ENCODE assay signal across 8 cellular contexts in genomic region chr3:146250449-146251382, GRCh38. TPM values are rescaled to one million over a fixed set of nuclear protein-coding genes. Genes with fewer than 3 reads are reported as not detected.
DNase-seq lines count a peak whose midpoint lies in the region; ATAC-seq and TF ChIP-seq lines count a peak whose summit lies in the region.

PLSCR4 (minus strand) TSS chr3:146251105; CDS start chr3:146222071, 29,034 bp downstream.

- TF ChIP-seq CTCF in RWPE1 (conservative IDR thresholded peaks at IDR 0.05; ENCODE audit: low read depth) (no peak), gastrocnemius medialis (IDR thresholded peaks at IDR 0.05 in 4 of 5, conservative IDR thresholded peaks at IDR 0.05 in 1 of 5) (no peak)

- POLR2A ChIA-PET in RWPE1 (lab: Yijun Ruan, JAX; ENCODE audit: low non-redundant PET): no interaction called here

- ATAC-seq in HG02798 (IDR thresholded peaks at IDR 0.05; ENCODE audit: poor library complexity, unreplicated experiment) (peak; percentile 61), gastrocnemius medialis (peak; percentile 68 to 73)

- peaks cover 52% of the 10 kb centered on the region for H3K27me3 Mint-ChIP-seq in activated T-cell treated with anti-CD3 and anti-CD28 coated beads, Interleukin-2, amount 50 U/mL, for 24 hours
- peaks cover 2% of the 10 kb centered on the region in 3 donors for H3K27me3 Mint-ChIP-seq in immature natural killer cell (ENCODE audit: low read depth in 3 of 3)

- H3K36me3 Mint-ChIP-seq in activated T-cell treated with anti-CD3 and anti-CD28 coated beads, Interleukin-2, amount 50 U/mL, for 24 hours (ENCODE audit: low read depth): no peaks in the 10 kb centered on the region
- no peaks in the 10 kb centered on the region for H3K36me3 Mint-ChIP-seq in immature natural killer cell

- no peaks in the 10 kb centered on the region for H3K27me3 ChIP-seq in gastrocnemius medialis

- peaks cover 0 to 4% of the 10 kb centered on the region in 2 donors for H3K4me1 ChIP-seq in gastrocnemius medialis

- peak in 1 of 2 donors; percentile 29 for TF ChIP-seq POLR2A in gastrocnemius medialis (IDR thresholded peaks at IDR 0.05)

- no peaks in the 10 kb centered on the region for H3K9me3 ChIP-seq in gastrocnemius medialis

- in situ Hi-C loops in gastrocnemius medialis (cut with MboI; ENCODE audit: low sequenced_read_pairs in 4 of 4): no loop called here

- H3K27ac ChIP-seq in RWPE1: peak within 1 kb of the TSS; percentile 87
- H3K27ac ChIP-seq in gastrocnemius medialis: peak within 1 kb of the TSS; percentile 63 to 80 (median 74)

- peaks cover 3% of the 10 kb centered on the region for H3K9me3 Mint-ChIP-seq in activated T-cell treated with anti-CD3 and anti-CD28 coated beads, Interleukin-2, amount 50 U/mL, for 24 hours
- H3K9me3 Mint-ChIP-seq in immature natural killer cell: peaks cover 0 to 10% (median 0%) of the 10 kb centered on the region in 6 donors

- peak within 1 kb of the TSS; percentile 65 for H3K4me3 Mint-ChIP-seq in activated T-cell treated with anti-CD3 and anti-CD28 coated beads, Interleukin-2, amount 50 U/mL, for 24 hours
- H3K4me3 Mint-ChIP-seq in immature natural killer cell: peak within 1 kb of the TSS; percentile 69 to 82 (median 78)

- no peak within 1 kb of the TSS for H3K27ac Mint-ChIP-seq in activated T-cell treated with anti-CD3 and anti-CD28 coated beads, Interleukin-2, amount 50 U/mL, for 24 hours
- no peak within 1 kb of the TSS for H3K27ac Mint-ChIP-seq in immature natural killer cell

- H3K4me3 ChIP-seq in gastrocnemius medialis: peak within 1 kb of the TSS; percentile 65 to 74 (median 68)

- intact Hi-C loops in gastrocnemius medialis (cut with DNase I; ENCODE audit: low total_unique reads): no loop called here

- no peak for DNase-seq in activated T-cell treated with anti-CD3 and anti-CD28 coated beads, Interleukin-2, amount 50 U/mL, for 24 hours
- DNase-seq in activated T-cell treated with anti-CD3 and anti-CD28 coated beads for 4 hours (no peak), RWPE1 (ENCODE audit: low spot score) (peak; percentile 36), cerebellum (ENCODE audit: low spot score) (peak; percentile 20), immature natural killer cell (no peak), gastrocnemius medialis (peak; percentile 26 to 38), cerebellar nuclear complex (lab: John Stamatoyannopoulos, UW) (no peak)

- CTCF ChIA-PET in RWPE1 (lab: Yijun Ruan, JAX): no interaction called here

- H3K4me1 Mint-ChIP-seq in activated T-cell treated with anti-CD3 and anti-CD28 coated beads, Interleukin-2, amount 50 U/mL, for 24 hours (ENCODE audit: low read depth): peaks cover 4% of the 10 kb centered on the region
- peaks cover 3 to 6% of the 10 kb centered on the region in 2 donors for H3K4me1 Mint-ChIP-seq in immature natural killer cell

- H3K36me3 ChIP-seq in gastrocnemius medialis: no peaks in the 10 kb centered on the region

RNA-seq across cellular contexts. Expression of gene PLSCR4, which starts in this region (rescaled TPM):
- 13.4 TPM for total RNA-seq in cerebellum
- polyA plus RNA-seq in immature natural killer cell: under 1 TPM in 1 of 3 donors, not detected in 2; 0.41 TPM
- 10 to 100 TPM in 2 of 4 donors, 1 to 10 TPM in 2; 6.3 to 16.8 (median 9.5) TPM for total RNA-seq in gastrocnemius medialis

Comparison
In these comparisons a context has a peak if more than half of its experiments do, and no peak if none do; other contexts are left out.
1. DNase-seq: peak in RWPE1 (single experiment), cerebellum (single experiment) and gastrocnemius medialis (2 of 2); none in activated T-cell treated with anti-CD3 and anti-CD28 coated beads, Interleukin-2, amount 50 U/mL, for 24 hours (single experiment), activated T-cell treated with anti-CD3 and anti-CD28 coated beads for 4 hours (single experiment), immature natural killer cell (0 of 3) and cerebellar nuclear complex (0 of 2).